ENCODE assay signal across 1 cellular context in the genomic region with DNA sequence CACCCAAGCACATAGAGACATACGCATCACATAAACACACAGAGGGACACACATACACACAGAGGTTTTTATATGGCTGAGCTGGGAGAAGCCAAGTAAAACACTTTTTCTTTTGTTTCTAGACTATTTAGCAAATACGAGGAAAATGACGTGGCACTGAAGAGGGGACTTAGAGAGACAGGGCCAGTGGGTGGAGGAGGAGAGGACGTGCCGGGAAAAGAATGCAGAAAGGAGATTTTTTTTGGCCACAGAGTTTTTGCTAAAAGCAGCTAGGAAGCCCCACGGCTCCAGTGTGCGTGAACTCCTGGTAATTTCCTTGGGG.
TF ChIP-seq lines count a peak whose summit lies in the region.

No MANE protein-coding gene starts in this region.

TF ChIP-seq in HepG2, 621 proteins besides CTCF, POLR2A, EP300 and RAD21 (continued from another document):
- no peak for TF ChIP-seq ARID5B (CRISPR knock-in tag; IDR thresholded peaks at IDR 0.05)
- no peak for TF ChIP-seq SMAD9 (CRISPR knock-in tag; IDR thresholded peaks at IDR 0.05)
- no peak for TF ChIP-seq KLF12 (CRISPR knock-in tag; IDR thresholded peaks at IDR 0.05; ENCODE audit: borderline replicate concordance)
- no peak for TF ChIP-seq SP2 (CRISPR knock-in tag; IDR thresholded peaks at IDR 0.05)
- TF ChIP-seq MTA3 (CRISPR knock-in tag; IDR thresholded peaks at IDR 0.05) = no peak
- no peak for TF ChIP-seq RBM22 (optimal IDR thresholded peaks at IDR 0.05; ENCODE audit: low read length)
- no peak for TF ChIP-seq SAFB2 (CRISPR knock-in tag; IDR thresholded peaks at IDR 0.05; ENCODE audit: borderline replicate concordance, low read depth)
- TF ChIP-seq SOX5 (CRISPR knock-in tag; IDR thresholded peaks at IDR 0.05; ENCODE audit: borderline replicate concordance) = no peak
- TF ChIP-seq RORA (CRISPR knock-in tag; IDR thresholded peaks at IDR 0.05) = no peak
- TF ChIP-seq, protein P1, sequence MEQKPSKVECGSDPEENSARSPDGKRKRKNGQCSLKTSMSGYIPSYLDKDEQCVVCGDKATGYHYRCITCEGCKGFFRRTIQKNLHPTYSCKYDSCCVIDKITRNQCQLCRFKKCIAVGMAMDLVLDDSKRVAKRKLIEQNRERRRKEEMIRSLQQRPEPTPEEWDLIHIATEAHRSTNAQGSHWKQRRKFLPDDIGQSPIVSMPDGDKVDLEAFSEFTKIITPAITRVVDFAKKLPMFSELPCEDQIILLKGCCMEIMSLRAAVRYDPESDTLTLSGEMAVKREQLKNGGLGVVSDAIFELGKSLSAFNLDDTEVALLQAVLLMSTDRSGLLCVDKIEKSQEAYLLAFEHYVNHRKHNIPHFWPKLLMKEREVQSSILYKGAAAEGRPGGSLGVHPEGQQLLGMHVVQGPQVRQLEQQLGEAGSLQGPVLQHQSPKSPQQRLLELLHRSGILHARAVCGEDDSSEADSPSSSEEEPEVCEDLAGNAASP (CRISPR knock-in tag; IDR thresholded peaks at IDR 0.05; ENCODE audit: borderline replicate concordance) = no peak
- no peak for TF ChIP-seq ZNF749 (CRISPR knock-in tag; IDR thresholded peaks at IDR 0.05; ENCODE audit: borderline replicate concordance)
- TF ChIP-seq POGZ (CRISPR knock-in tag; IDR thresholded peaks at IDR 0.05) = no peak
- TF ChIP-seq ZNF619 (CRISPR knock-in tag; IDR thresholded peaks at IDR 0.05) = no peak
- no peak for TF ChIP-seq HOMEZ (CRISPR knock-in tag; IDR thresholded peaks at IDR 0.05; ENCODE audit: low read depth)
